Comparison of ENCODE assay signal across 10 cellular contexts in the genomic region with DNA sequence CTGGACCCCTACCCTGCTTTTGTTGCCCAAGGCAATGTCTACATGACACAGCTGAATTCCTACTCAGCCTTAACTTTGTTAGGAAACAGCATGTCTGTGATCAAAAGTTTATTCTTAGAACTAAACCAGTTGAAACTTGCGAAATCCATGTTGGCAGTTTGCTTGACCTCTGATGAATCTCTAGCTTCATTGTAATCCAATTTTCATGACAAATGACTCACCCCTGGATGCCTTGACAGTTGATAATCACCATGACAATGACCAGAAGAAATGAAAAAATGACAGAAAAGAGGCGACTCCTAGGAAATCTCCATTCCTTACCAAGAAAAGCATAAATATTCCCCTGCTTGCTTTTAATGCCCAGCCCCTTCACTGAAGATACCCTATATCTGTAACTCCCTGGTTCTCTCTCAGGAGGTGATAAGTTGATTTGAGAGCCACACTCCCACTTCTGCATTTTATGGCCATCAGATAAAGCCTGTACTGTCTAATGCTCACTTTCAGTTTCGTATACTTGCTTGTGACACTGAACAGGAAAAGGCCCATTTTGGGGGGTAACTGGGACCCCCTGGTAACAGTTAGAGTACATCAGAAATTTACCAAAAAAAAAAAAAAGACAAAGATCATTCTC.
DNase-seq lines count a peak whose midpoint lies in the region; ATAC-seq and TF ChIP-seq lines count a peak whose summit lies in the region.
"Had no signal": no experiment of that assay in that cellular context is flagged by ENCODE, and none has a peak within 500 bp of the region (broad histone marks: within the 10 kb centered on the region; RNA-seq: fewer than 3 reads in every experiment).

No MANE protein-coding gene starts in this region.

- TF ChIP-seq CTCF in esophagus squamous epithelium (IDR thresholded peaks at IDR 0.05) = no peak

- no peaks in the 10 kb centered on the region for H3K9me3 ChIP-seq in esophagus squamous epithelium
- H3K9me3 ChIP-seq: Caco-2, right lobe of liver had no signal

- peak overlapping the region in 3 of 4 donors; percentile 12 to 37 (median 34) for H3K27ac ChIP-seq in esophagus squamous epithelium
- H3K27ac ChIP-seq: right lobe of liver had no signal

- no peak overlapping the region for H3K27ac Mint-ChIP-seq in stimulated activated naive B cell treated with anti-CD40 and anti-IgM and Interleukin-4, amounts not matched to agents 10 μg/mL and 1 μg/mL and 100 μg/mL, for 72 hours

- ATAC-seq in GM21786 (IDR thresholded peaks at IDR 0.05; ENCODE audit: unreplicated experiment) = peak; percentile 96
- ATAC-seq in stimulated activated naive B cell treated with anti-CD40 and anti-IgM and Interleukin-4, amounts not matched to agents 10 μg/mL and 1 μg/mL and 100 μg/mL, for 72 hours (replicated peaks) = peak; percentile 61 to 76

- 19 to 47% methylated on average over 3 of the region's 3 CpGs for WGBS in esophagus squamous epithelium, 2 donors

- no peaks in the 10 kb centered on the region for H3K36me3 ChIP-seq in esophagus squamous epithelium
- H3K36me3 ChIP-seq: right lobe of liver had no signal

- no peak overlapping the region for H3K4me3 Mint-ChIP-seq in stimulated activated naive B cell treated with anti-CD40 and anti-IgM and Interleukin-4, amounts not matched to agents 10 μg/mL and 1 μg/mL and 100 μg/mL, for 72 hours

- peaks cover 0 to 17% (median 3%) of the 10 kb centered on the region in 3 donors for H3K4me1 ChIP-seq in esophagus squamous epithelium
- H3K4me1 ChIP-seq: Caco-2, right lobe of liver had no signal

- no peak for TF ChIP-seq POLR2A in esophagus squamous epithelium (IDR thresholded peaks at IDR 0.05)

- intact Hi-C loops in esophagus squamous epithelium (cut with DNase I) = no loop called here

- no peaks in the 10 kb centered on the region for H3K36me3 Mint-ChIP-seq in stimulated activated naive B cell treated with anti-CD40 and anti-IgM and Interleukin-4, amounts not matched to agents 10 μg/mL and 1 μg/mL and 100 μg/mL, for 72 hours

- H3K4me1 Mint-ChIP-seq in stimulated activated naive B cell treated with anti-CD40 and anti-IgM and Interleukin-4, amounts not matched to agents 10 μg/mL and 1 μg/mL and 100 μg/mL, for 72 hours = peaks cover 1 to 7% of the 10 kb centered on the region in 2 donors

- no peaks in the 10 kb centered on the region for H3K9me3 Mint-ChIP-seq in stimulated activated naive B cell treated with anti-CD40 and anti-IgM and Interleukin-4, amounts not matched to agents 10 μg/mL and 1 μg/mL and 100 μg/mL, for 72 hours

- H3K27me3 Mint-ChIP-seq in stimulated activated naive B cell treated with anti-CD40 and anti-IgM and Interleukin-4, amounts not matched to agents 10 μg/mL and 1 μg/mL and 100 μg/mL, for 72 hours = no peaks in the 10 kb centered on the region

- no peaks in the 10 kb centered on the region for H3K27me3 ChIP-seq in esophagus squamous epithelium
- H3K27me3 ChIP-seq: right lobe of liver had no signal

- no peak overlapping the region for H3K4me3 ChIP-seq in esophagus squamous epithelium
- H3K4me3 ChIP-seq: right lobe of liver had no signal

- peak; percentile 9 for DNase-seq in AG20443 (ENCODE audit: low spot score)
- DNase-seq in LHCN-M2 (ENCODE audit: low read depth) = peak; percentile 94
- no peak for DNase-seq in esophagus squamous epithelium (lab: John Stamatoyannopoulos, UW)
- no peak for DNase-seq in stimulated activated naive B cell treated with anti-CD40 and anti-IgM and Interleukin-4, amounts not matched to agents 10 μg/mL and 1 μg/mL and 100 μg/mL, for 72 hours
- no peak for DNase-seq in activated CD4-positive, alpha-beta T cell treated with anti-CD3 and anti-CD28 coated beads, Interleukin-2, amount 50 U/mL, for 1 hour
- no peak for DNase-seq in T-helper 1 cell
- DNase-seq in stimulated activated naive CD4-positive, alpha-beta T cell treated with Interleukin-2 at 50 U/mL for 16 hours (lab: John Stamatoyannopoulos, UW) = no peak
- DNase-seq: right lobe of liver had no signal

Comparison
In these comparisons a context has a peak if more than half of its experiments do, and no peak if none do; other contexts are left out.
1. DNase-seq: peak in AG20443 (single experiment) and LHCN-M2 (single experiment); none in esophagus squamous epithelium (single experiment), stimulated activated naive B cell treated with anti-CD40 and anti-IgM and Interleukin-4, amounts not matched to agents 10 μg/mL and 1 μg/mL and 100 μg/mL, for 72 hours (single experiment), activated CD4-positive, alpha-beta T cell treated with anti-CD3 and anti-CD28 coated beads, Interleukin-2, amount 50 U/mL, for 1 hour (single experiment), T-helper 1 cell (0 of 5) and stimulated activated naive CD4-positive, alpha-beta T cell treated with Interleukin-2 at 50 U/mL for 16 hours (single experiment).